21 cellular contexts compared by ENCODE assay signal in the genomic region with DNA sequence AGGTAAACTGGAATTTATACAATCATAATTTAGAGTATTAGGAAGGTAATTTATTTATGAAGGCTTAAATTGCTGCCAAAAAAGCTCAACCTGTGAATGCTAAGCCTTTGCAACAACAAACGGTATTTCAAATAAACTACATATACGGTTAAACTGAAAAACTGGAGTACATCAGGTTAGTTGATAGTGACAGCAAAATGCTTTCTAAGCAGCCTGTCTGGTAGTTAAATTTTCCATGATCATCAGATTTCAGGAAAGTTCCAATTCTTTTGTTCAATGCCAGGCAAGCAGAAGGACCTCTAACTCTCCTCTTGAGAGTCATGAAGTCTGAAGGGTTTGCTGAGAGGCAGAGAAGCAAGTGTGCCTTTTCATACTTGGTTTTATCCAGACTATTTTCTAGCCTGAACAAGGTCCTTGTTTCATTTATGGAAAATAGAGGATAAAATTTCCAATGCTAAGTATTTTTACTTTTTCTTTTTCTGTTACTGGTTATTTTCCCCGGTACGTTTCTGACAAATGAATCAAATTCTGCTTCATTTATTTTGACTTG. TPM values are rescaled to one million over a fixed set of nuclear protein-coding genes. Genes with fewer than 3 reads are reported as not detected.
DNase-seq lines count a peak whose midpoint lies in the region; ATAC-seq and TF ChIP-seq lines count a peak whose summit lies in the region.
"Had no signal": no experiment of that assay in that cellular context is flagged by ENCODE, and none has a peak within 500 bp of the region (broad histone marks: within the 10 kb centered on the region; RNA-seq: fewer than 3 reads in every experiment).

No MANE protein-coding gene starts in this region.

- peaks cover 16% of the 10 kb centered on the region for H3K4me1 Mint-ChIP-seq in MCF 10A (ENCODE audit: insufficient read depth, unreplicated experiment)
- H3K4me1 Mint-ChIP-seq in CD4-positive, alpha-beta T cell (ENCODE audit: low read depth) = no peaks in the 10 kb centered on the region
- H3K4me1 Mint-ChIP-seq: activated CD4-positive, alpha-beta memory T cell treated with anti-CD3 and anti-CD28 coated beads, Interleukin-2, amount 10 ng/mL, durations not matched to agents 7 days and 5 days; CD4-positive, alpha-beta memory T cell had no signal

- peak overlapping the region; percentile 75 for H3K4me2 ChIP-seq in hepatocyte

- DNase-seq in MCF 10A (ENCODE audit: unreplicated experiment) (no peak), breast epithelium (ENCODE audit: low spot score in 2 of 2) (no peak), hepatocyte (ENCODE audit: low spot score) (peak; percentile 11), COR-L47 (lab: John Stamatoyannopoulos, UW) (no peak), GF-D8 (lab: John Stamatoyannopoulos, UW) (no peak)
- no peak for DNase-seq in CD4-positive, alpha-beta T cell
- DNase-seq: 8988T; activated CD4-positive, alpha-beta memory T cell treated with anti-CD3 and anti-CD28 coated beads, Interleukin-2, amount 10 ng/mL, durations not matched to agents 7 days and 5 days; amniotic stem cell; CD4-positive, alpha-beta memory T cell; cortex of kidney; NCI-H1436; NCI-H510A; occipital lobe; PC-3; spleen; stimulated activated naive CD4-positive, alpha-beta T cell had no signal

- CTCF ChIA-PET in MCF 10A (lab: Yijun Ruan, JAX) = interaction anchor here (0.7 to 1.8 kb wide), 7 partner anchors 12 to 508 kb away, joined by 3 to 11 read pairs (median 4); no protein-coding TSS in a partner anchor
- CTCF ChIA-PET in CD4-positive, alpha-beta T cell (lab: Charles Lee) = no interaction called here

- H3K4me3 Mint-ChIP-seq in MCF 10A (ENCODE audit: unreplicated experiment) = peak overlapping the region; percentile 74
- no peak overlapping the region for H3K4me3 Mint-ChIP-seq in CD4-positive, alpha-beta T cell
- H3K4me3 Mint-ChIP-seq: activated CD4-positive, alpha-beta memory T cell treated with anti-CD3 and anti-CD28 coated beads, Interleukin-2, amount 10 ng/mL, durations not matched to agents 7 days and 5 days; activated T-helper 1 cell treated with anti-CD3 and anti-CD28 coated beads, Interleukin-12 subunit alpha, Interleukin-12 subunit beta, Interleukin-2, Interleukin-4 antibody, amounts not matched to agents 30 ng/mL and 10 ng/mL and 1 ng/mL, durations not matched to agents 14 hours and 24 hours and 36 hours; CD4-positive, alpha-beta memory T cell had no signal

- H4K20me1 ChIP-seq in hepatocyte (ENCODE audit: insufficient read depth, poor library complexity, severe bottlenecking) = peaks cover 34% of the 10 kb centered on the region

- H3K4me3 ChIP-seq in breast epithelium (no peak overlapping the region), hepatocyte (peak overlapping the region; percentile 50), neuron (ENCODE audit: low read length) (peak overlapping the region; percentile 68)
- H3K4me3 ChIP-seq: lung, spleen had no signal

- no peaks in the 10 kb centered on the region for H3K27me3 Mint-ChIP-seq in MCF 10A (ENCODE audit: insufficient read depth, unreplicated experiment)
- no peaks in the 10 kb centered on the region for H3K27me3 Mint-ChIP-seq in CD4-positive, alpha-beta T cell
- H3K27me3 Mint-ChIP-seq: activated CD4-positive, alpha-beta memory T cell treated with anti-CD3 and anti-CD28 coated beads, Interleukin-2, amount 10 ng/mL, durations not matched to agents 7 days and 5 days; CD4-positive, alpha-beta memory T cell had no signal

- H3K36me3 Mint-ChIP-seq in MCF 10A (ENCODE audit: insufficient read depth, unreplicated experiment) = peaks cover 28% of the 10 kb centered on the region
- no peaks in the 10 kb centered on the region for H3K36me3 Mint-ChIP-seq in CD4-positive, alpha-beta T cell (ENCODE audit: low read depth)
- H3K36me3 Mint-ChIP-seq: CD4-positive, alpha-beta memory T cell had no signal

- H3K9me2 ChIP-seq in hepatocyte (replicated peaks; ENCODE audit: insufficient read depth) = no peaks in the 10 kb centered on the region

- intact Hi-C loops in MCF 10A (cut with micrococcal nuclease) (loop anchor here (10.0 kb wide), 1 partner anchor 542 kb away; no protein-coding TSS in a partner anchor), breast epithelium (cut with DNase I; ENCODE audit: low total_unique reads) (no loop called here)
- intact Hi-C loops in CD4-positive, alpha-beta T cell (cut with DNase I, micrococcal nuclease) = no loop called here

- H3K9me3 Mint-ChIP-seq in MCF 10A (ENCODE audit: unreplicated experiment) = no peaks in the 10 kb centered on the region
- H3K9me3 Mint-ChIP-seq in CD4-positive, alpha-beta T cell = no peaks in the 10 kb centered on the region
- H3K9me3 Mint-ChIP-seq: activated CD4-positive, alpha-beta memory T cell treated with anti-CD3 and anti-CD28 coated beads, Interleukin-2, amount 10 ng/mL, durations not matched to agents 7 days and 5 days; activated T-helper 1 cell treated with anti-CD3 and anti-CD28 coated beads, Interleukin-12 subunit alpha, Interleukin-12 subunit beta, Interleukin-2, Interleukin-4 antibody, amounts not matched to agents 30 ng/mL and 10 ng/mL and 1 ng/mL, durations not matched to agents 14 hours and 24 hours and 36 hours had no signal

- peaks cover 91% of the 10 kb centered on the region for H3K79me2 ChIP-seq in hepatocyte

- peak overlapping the region; percentile 84 for H3K27ac Mint-ChIP-seq in MCF 10A (ENCODE audit: low read depth, unreplicated experiment)
- no peak overlapping the region for H3K27ac Mint-ChIP-seq in CD4-positive, alpha-beta T cell
- H3K27ac Mint-ChIP-seq: activated CD4-positive, alpha-beta memory T cell treated with anti-CD3 and anti-CD28 coated beads, Interleukin-2, amount 10 ng/mL, durations not matched to agents 7 days and 5 days; activated T-helper 1 cell treated with anti-CD3 and anti-CD28 coated beads, Interleukin-12 subunit alpha, Interleukin-12 subunit beta, Interleukin-2, Interleukin-4 antibody, amounts not matched to agents 30 ng/mL and 10 ng/mL and 1 ng/mL, durations not matched to agents 14 hours and 24 hours and 36 hours; CD4-positive, alpha-beta memory T cell had no signal

- 19% methylated on average over 4 of the region's 4 CpGs for WGBS in hepatocyte (ENCODE audit: low lambda C conversion rate, missing lambda C conversion rate)

- no TSS peak for BruUV-seq in MCF 10A (replicated peaks; lab: Mats Ljungman, UMichigan)

- H3K36me3 ChIP-seq in breast epithelium (no peaks in the 10 kb centered on the region), hepatocyte (replicated peaks; ENCODE audit: insufficient read depth, low read depth) (peaks cover 6% of the 10 kb centered on the region), neuron (ENCODE audit: insufficient read depth, low read length) (peaks cover 9% of the 10 kb centered on the region)
- H3K36me3 ChIP-seq: spleen had no signal

- ATAC-seq in CD4-positive, alpha-beta T cell (ENCODE audit: poor library complexity) = no peak
- ATAC-seq in GM18861 (IDR thresholded peaks at IDR 0.05; ENCODE audit: unreplicated experiment) = no peak
- ATAC-seq: PC-3 had no signal

- TF ChIP-seq POLR2A in breast epithelium (IDR thresholded peaks at IDR 0.05) = no peak

- no peak overlapping the region for H3K27ac ChIP-seq in breast epithelium
- peak overlapping the region; percentile 87 for H3K27ac ChIP-seq in hepatocyte
- H3K27ac ChIP-seq in CD4-positive, alpha-beta T cell (ENCODE audit: low read depth, low read length) = no peak overlapping the region
- H3K27ac ChIP-seq: spleen had no signal

- H2AFZ ChIP-seq in hepatocyte = no peak overlapping the region
- H2AFZ ChIP-seq in neuron (ENCODE audit: low read depth, low read length) = no peak overlapping the region

- H3K4me1 ChIP-seq in breast epithelium = no peaks in the 10 kb centered on the region
- H3K4me1 ChIP-seq in hepatocyte (ENCODE audit: insufficient read depth) = no peaks in the 10 kb centered on the region
- peaks cover 36% of the 10 kb centered on the region for H3K4me1 ChIP-seq in neuron (ENCODE audit: insufficient read depth, low read length)
- H3K4me1 ChIP-seq: spleen had no signal

- no peaks in the 10 kb centered on the region for H3K9me3 ChIP-seq in breast epithelium
- no peaks in the 10 kb centered on the region for H3K9me3 ChIP-seq in hepatocyte (ENCODE audit: low read depth)
- peaks cover 2% of the 10 kb centered on the region for H3K9me3 ChIP-seq in neuron (ENCODE audit: low read length)
- H3K9me3 ChIP-seq in CD4-positive, alpha-beta T cell (ENCODE audit: control insufficient read depth, low read length) = no peaks in the 10 kb centered on the region
- H3K9me3 ChIP-seq: spleen had no signal

- POLR2A ChIA-PET in MCF 10A (lab: Yijun Ruan, JAX) = interaction anchor here (1.1 to 3.0 kb wide), 6 partner anchors 9 to 712 kb away, joined by 3 to 25 read pairs (median 8); no protein-coding TSS in a partner anchor
- POLR2A ChIA-PET in CD4-positive, alpha-beta T cell (lab: Charles Lee) = no interaction called here

- no peak for TF ChIP-seq CTCF in MCF 10A (IDR thresholded peaks at IDR 0.05; ENCODE audit: unreplicated experiment)
- TF ChIP-seq CTCF in breast epithelium (IDR thresholded peaks at IDR 0.05) = no peak
- no peak for TF ChIP-seq CTCF in hepatocyte (IDR thresholded peaks at IDR 0.05; ENCODE audit: poor library complexity)
- TF ChIP-seq CTCF in CD4-positive, alpha-beta T cell (IDR thresholded peaks at IDR 0.05) = no peak

- H3K27me3 ChIP-seq in breast epithelium (no peaks in the 10 kb centered on the region), hepatocyte (no peaks in the 10 kb centered on the region), neuron (ENCODE audit: insufficient read depth, low read length) (no peaks in the 10 kb centered on the region)
- H3K27me3 ChIP-seq in CD4-positive, alpha-beta T cell (ENCODE audit: control insufficient read depth, insufficient read depth, low read length) = no peaks in the 10 kb centered on the region
- H3K27me3 ChIP-seq: spleen had no signal

RNA-seq across cellular contexts. Expression of gene FLRT3, which starts 4.5 kb away (rescaled TPM):
- total RNA-seq in MCF 10A (2022) (13.3 and 15.7 TPM in 2 replicates), breast epithelium (10 to 100 TPM in 1 of 3 donors, 1 to 10 TPM in 1, under 1 TPM in 1; under 0.01 to 12.0 (median 6.2) TPM), hepatocyte (140 and 141 TPM in 2 replicates)
- 89.9 and 98.6 TPM in 2 replicates for polyA plus RNA-seq in hepatocyte
- total RNA-seq in CD4-positive, alpha-beta T cell = not detected
- total RNA-seq: activated CD4-positive, alpha-beta memory T cell treated with anti-CD3 and anti-CD28 coated beads, Interleukin-2, amount 10 ng/mL, durations not matched to agents 7 days and 5 days; activated T-helper 1 cell treated with anti-CD3 and anti-CD28 coated beads, Interleukin-12 subunit alpha, Interleukin-12 subunit beta, Interleukin-2, Interleukin-4 antibody, amounts not matched to agents 30 ng/mL and 10 ng/mL and 1 ng/mL, durations not matched to agents 14 hours and 24 hours and 36 hours; CD4-positive, alpha-beta memory T cell had no signal
- polyA plus RNA-seq: CD4-positive, alpha-beta memory T cell had no signal

Comparison
In these comparisons a context has a peak if more than half of its experiments do, and no peak if none do; other contexts are left out.
1. H3K4me3 ChIP-seq: peak in hepatocyte (single experiment) and neuron (single experiment); none in breast epithelium (0 of 3).